ENCODE assay signal across 8 cellular contexts in the genomic region with DNA sequence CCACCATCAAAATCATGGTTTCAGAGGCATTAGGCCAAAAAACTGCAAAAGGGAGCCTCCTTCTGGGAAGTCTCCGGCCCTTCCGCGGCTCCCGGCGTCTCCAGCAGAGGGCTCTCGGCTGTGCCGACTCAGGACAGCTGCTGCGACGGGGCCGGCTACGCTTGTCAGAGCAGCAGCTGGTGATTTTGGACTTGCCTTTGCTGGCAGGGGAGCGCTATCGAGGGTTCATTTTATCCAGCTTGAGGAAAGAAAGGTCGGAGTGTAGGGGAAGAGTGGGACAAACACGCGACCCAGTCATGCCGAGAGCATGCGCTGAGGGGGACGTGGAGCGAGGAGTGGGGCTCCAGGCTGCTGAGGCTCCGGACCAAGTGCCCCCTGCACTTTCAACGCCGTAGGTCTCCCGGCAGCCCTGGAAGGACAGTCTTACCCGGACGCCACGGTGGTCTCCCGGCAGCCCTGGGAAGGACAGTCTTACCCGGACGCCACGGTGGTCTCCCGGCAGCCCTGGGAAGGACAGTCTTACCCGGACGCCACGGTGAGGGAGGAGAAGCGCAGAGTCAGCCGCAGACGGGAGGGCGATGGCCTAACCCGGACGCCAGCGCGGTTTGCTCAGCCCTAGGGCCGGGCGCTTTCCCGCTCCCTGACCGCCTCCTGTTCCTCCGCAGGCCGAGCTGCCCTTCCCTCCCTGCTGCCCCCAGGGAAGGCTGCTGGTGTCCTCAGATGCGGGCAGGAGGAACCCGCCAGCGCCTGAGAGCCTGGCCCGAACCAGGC. TPM values are rescaled to one million over a fixed set of nuclear protein-coding genes. Genes with fewer than 3 reads are reported as not detected.
DNase-seq lines count a peak whose midpoint lies in the region; ATAC-seq, FAIRE-seq and TF ChIP-seq lines count a peak whose summit lies in the region.

No MANE protein-coding gene starts in this region.

- H2BK15ac ChIP-seq in neuronal stem cell (ENCODE audit: low read length) = no peak overlapping the region

- no peak overlapping the region for H3K18ac ChIP-seq in neuronal stem cell (ENCODE audit: low read length)

- H3K14ac ChIP-seq in neuronal stem cell (ENCODE audit: low read length) = no peak overlapping the region

- no peak overlapping the region for H2BK5ac ChIP-seq in neuronal stem cell (ENCODE audit: low read length)

- H3K4me1 ChIP-seq in PC-9 (replicated peaks; ENCODE audit: insufficient read depth) (no peaks in the 10 kb centered on the region), neuronal stem cell (ENCODE audit: control insufficient read depth in 2 of 2, insufficient read depth in 1 of 2, low read depth in 1 of 2, low read length in 2 of 2) (peaks cover 0 to 2% of the 10 kb centered on the region in 2 donors), testis (peaks cover 7% of the 10 kb centered on the region)

- H3K79me1 ChIP-seq in neuronal stem cell (ENCODE audit: low read depth, low read length) = peaks cover 2% of the 10 kb centered on the region

- H3K27ac ChIP-seq in PC-9 (no peak overlapping the region), neuronal stem cell (replicated peaks; ENCODE audit: low read length) (no peak overlapping the region), testis (no peak overlapping the region)

- H3K9ac ChIP-seq in neuronal stem cell (ENCODE audit: low read depth, low read length, poor library complexity) = peak overlapping the region; percentile 22

- H2BK12ac ChIP-seq in neuronal stem cell (ENCODE audit: low read length) = no peak overlapping the region

- H3K4me3 ChIP-seq in PC-9 (no peak overlapping the region), neuronal stem cell (ENCODE audit: low read length in 2 of 2) (peak overlapping the region; percentile 15 to 68), testis (peak overlapping the region; percentile 44 to 59)

- H3K79me2 ChIP-seq in PC-9 (ENCODE audit: low read depth) = no peaks in the 10 kb centered on the region

- H2AFZ ChIP-seq in PC-9 (no peak overlapping the region), neuronal stem cell (ENCODE audit: low read length) (peak overlapping the region; percentile 81)

- POLR2A ChIA-PET in PC-9 (lab: Charles Lee; ENCODE audit: unreplicated experiment) = no interaction called here

- no peak overlapping the region for H3K4ac ChIP-seq in neuronal stem cell (ENCODE audit: low read length)

- BruUV-seq in PC-9 (replicated peaks; lab: Mats Ljungman, UMichigan) = no TSS peak

- DNase-seq in 8988T (peak; percentile 49), PC-9 (no peak), frontal cortex (ENCODE audit: low spot score in 2 of 2) (peak; percentile 51 to 83), neuronal stem cell (ENCODE audit: low spot score) (peak; percentile 58), testis (peak; percentile 90)
- peak; percentile 46 for DNase-seq in activated naive CD4-positive, alpha-beta T cell treated with Interleukin-2 at 50 U/mL for 16 hours

- H3K4me2 ChIP-seq in PC-9 = no peak overlapping the region
- H3K4me2 ChIP-seq in neuronal stem cell (ENCODE audit: insufficient read depth, low read length, poor library complexity, severe bottlenecking) = peak overlapping the region; percentile 57

- no peak overlapping the region for H2AK5ac ChIP-seq in neuronal stem cell (ENCODE audit: low read depth, low read length)

- no peak for FAIRE-seq in frontal cortex (lab: Jason Lieb, UNC)

- H2BK120ac ChIP-seq in neuronal stem cell (ENCODE audit: low read depth, low read length) = no peak overlapping the region

- no peak overlapping the region for H3K23ac ChIP-seq in neuronal stem cell (ENCODE audit: low read depth, low read length, poor library complexity)

- H3K36me3 ChIP-seq in PC-9 (ENCODE audit: low read depth) (0 out of 2 replicates have a peak, but pooled peaks cover 7% of the 10 kb centered on the region), neuronal stem cell (replicated peaks in 1 of 2; ENCODE audit: control insufficient read depth in 2 of 2, insufficient read depth in 2 of 2, low read length in 2 of 2) (peaks cover 3 to 30% of the 10 kb centered on the region in 2 donors), testis (ENCODE audit: low read depth, missing control alignments) (no peaks in the 10 kb centered on the region)

- ATAC-seq in GM18511 (IDR thresholded peaks at IDR 0.05; ENCODE audit: unreplicated experiment) (peak; percentile 68), HG03095 (IDR thresholded peaks at IDR 0.05; ENCODE audit: unreplicated experiment) (peak; percentile 91)

- H3K9me3 ChIP-seq in PC-9 (ENCODE audit: insufficient read depth, low read depth) (no peaks in the 10 kb centered on the region), neuronal stem cell (replicated peaks in 1 of 2; ENCODE audit: control insufficient read depth in 2 of 2, insufficient read depth in 1 of 2, low read depth in 1 of 2, low read length in 2 of 2) (no peaks in the 10 kb centered on the region), testis (no peaks in the 10 kb centered on the region)

- H3F3A ChIP-seq in PC-9 (ENCODE audit: insufficient read depth, low read depth) = no peaks in the 10 kb centered on the region

- H4K20me1 ChIP-seq in PC-9 (ENCODE audit: insufficient read depth) = peaks cover 19% of the 10 kb centered on the region; the same call in 1 of the 2 replicates

- TF ChIP-seq CTCF in PC-9 (conservative IDR thresholded peaks at IDR 0.05) (peak; percentile 28; the same call in 1 of the 2 replicates), testis (IDR thresholded peaks at IDR 0.05) (peak; percentile 49 to 77 (median 60))

- no peak overlapping the region for H4K8ac ChIP-seq in neuronal stem cell (ENCODE audit: low read depth, low read length)

- CTCF ChIA-PET in PC-9 (lab: Charles Lee) = no interaction called here

- TF ChIP-seq POLR2A in testis (IDR thresholded peaks at IDR 0.05) = no peak

- intact Hi-C loops in PC-9 (cut with micrococcal nuclease; ENCODE audit: unreplicated experiment) = no loop called here
- intact Hi-C loops in testis (cut with DNase I; ENCODE audit: low total_unique reads) = loop anchor here (10.0 kb wide), 1 partner anchor 169 kb away; no protein-coding TSS in a partner anchor

- WGBS in neuronal stem cell (ENCODE audit: extremely low coverage in 2 of 2, insufficient read length in 2 of 2, insufficient replicate concordance in 1 of 2), 2 donors = no CpG with 5 or more reads among the region's 53 CpGs
- 0 to 3% methylated on average over 17 to 37 of the region's 53 CpGs for WGBS in testis, 2 donors

- H3K27me3 ChIP-seq in PC-9 (ENCODE audit: insufficient read depth, low read depth) = no peaks in the 10 kb centered on the region
- H3K27me3 ChIP-seq in neuronal stem cell (ENCODE audit: control insufficient read depth in 3 of 3, insufficient read depth in 3 of 3, low read depth in 1 of 3, low read length in 3 of 3) = peaks cover 0 to 4% (median 0%) of the 10 kb centered on the region in 3 experiments
- no peaks in the 10 kb centered on the region for H3K27me3 ChIP-seq in testis

- no peaks in the 10 kb centered on the region for H3K9me2 ChIP-seq in PC-9 (ENCODE audit: insufficient read depth)

- H4K91ac ChIP-seq in neuronal stem cell (ENCODE audit: low read depth, low read length, poor library complexity) = no peak overlapping the region

RNA-seq across cellular contexts. Expression of a gene that starts 21.7 kb away (rescaled TPM):
- 59.8 and 76.0 TPM in 2 replicates for total RNA-seq in PC-9 (2021)
- 79.5 TPM for total RNA-seq in frontal cortex
- 50.3 TPM for polyA plus RNA-seq in neuronal stem cell (2013, experiment 1 of 2)
- 55.4 TPM for polyA plus RNA-seq in neuronal stem cell (2013, experiment 2 of 2)
- total RNA-seq in testis = 10 to 100 TPM; 50.3 to 62.4 TPM
- polyA plus RNA-seq in testis (ENCODE audit: insufficient read depth, low read depth, low replicate concordance) = 31.1 TPM

Comparison
In these comparisons a context has a peak if more than half of its experiments do, and no peak if none do; other contexts are left out.
1. DNase-seq: peak in 8988T (single experiment), activated naive CD4-positive, alpha-beta T cell treated with Interleukin-2 at 50 U/mL for 16 hours (single experiment), frontal cortex (2 of 2), neuronal stem cell (single experiment) and testis (single experiment); none in PC-9 (0 of 2).